Comparison of ENCODE assay signal across 8 cellular contexts in the genomic region with DNA sequence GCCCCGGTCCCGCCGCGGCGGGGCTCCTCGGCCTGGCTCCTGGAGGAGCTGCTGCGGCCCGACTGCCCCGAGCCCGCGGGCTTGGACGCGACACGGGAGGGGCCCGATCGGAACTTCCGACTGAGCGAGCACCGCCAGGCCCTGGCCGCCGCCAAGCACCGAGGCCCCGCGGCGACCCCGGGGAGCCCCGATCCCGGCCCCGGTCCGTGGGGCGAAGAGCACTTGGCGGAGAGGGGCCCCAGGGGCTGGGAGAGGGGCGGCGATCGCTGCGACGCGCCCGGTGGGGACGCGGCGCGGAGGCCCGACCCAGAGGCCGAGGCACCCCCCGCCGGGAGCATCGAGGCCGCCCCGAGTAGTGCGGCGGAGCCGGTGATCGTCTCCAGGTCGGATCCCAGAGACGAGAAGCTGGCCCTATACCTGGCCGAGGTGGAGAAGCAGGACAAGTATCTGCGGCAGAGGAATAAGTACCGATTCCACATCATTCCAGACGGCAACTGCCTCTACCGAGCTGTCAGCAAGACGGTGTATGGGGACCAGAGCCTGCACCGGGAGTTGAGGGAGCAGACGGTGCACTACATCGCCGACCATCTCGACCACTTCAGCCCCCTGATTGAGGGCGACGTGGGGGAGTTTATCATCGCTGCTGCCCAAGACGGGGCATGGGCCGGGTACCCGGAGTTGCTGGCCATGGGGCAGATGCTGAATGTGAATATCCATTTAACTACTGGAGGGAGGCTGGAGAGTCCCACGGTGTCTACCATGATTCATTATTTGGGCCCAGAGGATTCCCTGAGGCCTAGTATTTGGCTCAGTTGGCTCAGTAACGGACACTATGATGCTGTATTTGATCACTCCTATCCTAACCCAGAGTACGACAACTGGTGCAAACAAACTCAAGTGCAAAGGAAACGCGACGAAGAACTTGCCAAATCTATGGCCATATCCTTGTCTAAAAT. TPM values are rescaled to one million over a fixed set of nuclear protein-coding genes. Genes with fewer than 3 reads are reported as not detected.
DNase-seq lines count a peak whose midpoint lies in the region; ATAC-seq and TF ChIP-seq lines count a peak whose summit lies in the region.

No MANE protein-coding gene starts in this region.

- in situ Hi-C loops in KBM-7 (cut with MboI; ENCODE audit: low pct_unique_long_range_greater_than_20kb, low sequenced_read_pairs): no loop called here

- H3K27me3 ChIP-seq in muscle layer of duodenum (ENCODE audit: low read depth, low read length): no peaks in the 10 kb centered on the region
- H3K27me3 ChIP-seq in subcutaneous abdominal adipose tissue (ENCODE audit: control insufficient read depth in 5 of 5, insufficient read depth in 4 of 5, low read length in 5 of 5): peaks cover 0 to 2% (median 0%) of the 10 kb centered on the region in 5 donors

- H3K9me3 ChIP-seq in muscle layer of duodenum (ENCODE audit: control insufficient read depth in 1 of 2, low read length in 2 of 2) (no peaks in the 10 kb centered on the region), subcutaneous abdominal adipose tissue (ENCODE audit: control insufficient read depth in 5 of 5, low read length in 5 of 5) (peaks cover 0 to 3% (median 0%) of the 10 kb centered on the region in 5 donors)

- TF ChIP-seq CTCF in epithelial cell of proximal tubule (conservative IDR thresholded peaks at IDR 0.05; ENCODE audit: low read depth, low read length): no peak

- H3K27ac ChIP-seq in muscle layer of duodenum (ENCODE audit: low read length) (peak overlapping the region; percentile 56), subcutaneous abdominal adipose tissue (ENCODE audit: low read depth, low read length) (peak overlapping the region; percentile 62)

- H3K4me3 ChIP-seq in epithelial cell of proximal tubule (ENCODE audit: low read depth, low read length): peak overlapping the region; percentile 80
- peak overlapping the region; percentile 62 to 91 for H3K4me3 ChIP-seq in muscle layer of duodenum (ENCODE audit: low read depth in 1 of 2, low read length in 2 of 2)
- H3K4me3 ChIP-seq in subcutaneous abdominal adipose tissue (ENCODE audit: low read depth in 1 of 5, low read length in 5 of 5): peak overlapping the region; percentile 83 to 97 (median 90)

- H3K36me3 ChIP-seq in muscle layer of duodenum (ENCODE audit: control insufficient read depth in 1 of 2, insufficient read depth in 2 of 2, low read length in 2 of 2): no peaks in the 10 kb centered on the region
- H3K36me3 ChIP-seq in subcutaneous abdominal adipose tissue (ENCODE audit: control insufficient read depth in 5 of 5, insufficient read depth in 5 of 5, low read length in 5 of 5): peaks cover 0 to 8% (median 2%) of the 10 kb centered on the region in 5 donors

- H3K4me1 ChIP-seq in muscle layer of duodenum (ENCODE audit: control insufficient read depth in 1 of 2, insufficient read depth in 2 of 2, low read length in 2 of 2): peaks cover 6 to 25% of the 10 kb centered on the region in 2 donors
- peaks cover 8 to 47% (median 39%) of the 10 kb centered on the region in 5 donors for H3K4me1 ChIP-seq in subcutaneous abdominal adipose tissue (ENCODE audit: control insufficient read depth in 5 of 5, insufficient read depth in 5 of 5, low read length in 5 of 5)

- peak; percentile 22 for ATAC-seq in GM21723 (IDR thresholded peaks at IDR 0.05; ENCODE audit: unreplicated experiment)

- DNase-seq in Daoy (ENCODE audit: low read depth): peak; percentile 39
- peak; percentile 46 for DNase-seq in KBM-7
- peak; percentile 23 for DNase-seq in activated CD8-positive, alpha-beta memory T cell treated with anti-CD3 and anti-CD28 coated beads, Interleukin-2, amount 50 U/mL, for 4 hours
- no peak for DNase-seq in epithelial cell of proximal tubule (ENCODE audit: low read depth)
- DNase-seq in NCI-H2029 (lab: John Stamatoyannopoulos, UW): no peak

- H3K9ac ChIP-seq in subcutaneous abdominal adipose tissue (ENCODE audit: low read length in 5 of 5): peak overlapping the region; percentile 66 to 93 (median 88)

RNA-seq across cellular contexts. Expression of a gene that starts 1.3 kb away (rescaled TPM):
- 1.1 and 1.5 TPM in 2 replicates for total RNA-seq in Daoy (2014; rRNA removed; shearing (Covaris generic))
- 4.7 and 6.2 TPM in 2 replicates for total RNA-seq in epithelial cell of proximal tubule

Comparison
In these comparisons a context has a peak if more than half of its experiments do, and no peak if none do; other contexts are left out.
1. DNase-seq: peak in Daoy (single experiment), KBM-7 (single experiment) and activated CD8-positive, alpha-beta memory T cell treated with anti-CD3 and anti-CD28 coated beads, Interleukin-2, amount 50 U/mL, for 4 hours (single experiment); none in epithelial cell of proximal tubule (single experiment) and NCI-H2029 (single experiment).
2. Peak in every context shown above with its lines, with median percentiles within 50 percentile points of each other: H3K4me3 ChIP-seq.